In the genomic region with DNA sequence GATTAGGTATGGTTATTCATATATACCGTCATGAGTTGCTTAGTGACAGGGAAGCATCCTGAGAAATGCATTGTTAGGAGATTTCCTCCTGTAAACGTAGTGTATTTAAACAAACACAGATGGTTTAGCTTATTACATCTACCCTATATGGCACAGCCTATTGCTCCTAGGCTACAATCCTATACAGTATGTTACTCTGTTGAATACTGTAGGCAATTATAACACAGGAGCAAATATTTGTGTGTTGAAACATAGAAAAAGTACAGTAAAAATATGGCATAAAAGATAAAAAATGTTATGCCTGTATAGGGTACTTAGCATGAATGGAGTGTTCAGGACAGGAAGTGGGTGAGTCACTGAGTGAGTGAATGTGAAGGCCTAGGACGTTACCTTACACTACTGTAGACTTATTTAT, we compare ENCODE assay signal across 18 cellular contexts.
DNase-seq lines count a peak whose midpoint lies in the region; ATAC-seq, FAIRE-seq and TF ChIP-seq lines count a peak whose summit lies in the region.
"Had no signal": no experiment of that assay in that cellular context is flagged by ENCODE, and none has a peak within 500 bp of the region (broad histone marks: within the 10 kb centered on the region; RNA-seq: fewer than 3 reads in every experiment).

No MANE protein-coding gene starts in this region.

- no TSS peak for BruUV-seq in IMR-90 (replicated peaks; lab: Mats Ljungman, UMichigan)

- no peaks in the 10 kb centered on the region for H3K9me3 Mint-ChIP-seq in astrocyte (ENCODE audit: unreplicated experiment)

- H2AK5ac ChIP-seq in IMR-90 (ENCODE audit: low read depth, low read length): no peak overlapping the region

- no peak overlapping the region for H2BK120ac ChIP-seq in IMR-90 (ENCODE audit: low read depth, low read length)

- H2BK5ac ChIP-seq in IMR-90 (ENCODE audit: low read depth, low read length, poor library complexity, severe bottlenecking): peak overlapping the region; percentile 45

- H3K4me1 ChIP-seq in IMR-90 (ENCODE audit: control insufficient read depth, insufficient read depth, low read length) (no peaks in the 10 kb centered on the region), astrocyte (ENCODE audit: insufficient read depth, low read length) (no peaks in the 10 kb centered on the region), foreskin keratinocyte (no peaks in the 10 kb centered on the region)

- TF ChIP-seq CTCF in AG04450 (IDR thresholded peaks at IDR 0.05; ENCODE audit: low read depth, low read length) (no peak), IMR-90 (conservative IDR thresholded peaks at IDR 0.05; ENCODE audit: low read depth, low read length) (no peak), astrocyte (IDR thresholded peaks at IDR 0.05; ENCODE audit: insufficient read depth, low read depth, low read length) (no peak), foreskin keratinocyte (conservative IDR thresholded peaks at IDR 0.05) (no peak)

- no peaks in the 10 kb centered on the region for H4K20me1 ChIP-seq in IMR-90 (ENCODE audit: insufficient read depth, low read length)
- H4K20me1 ChIP-seq in astrocyte (ENCODE audit: insufficient read depth, low read length): no peaks in the 10 kb centered on the region

- peaks cover 23% of the 10 kb centered on the region for H3K4me1 Mint-ChIP-seq in astrocyte (ENCODE audit: low read depth, unreplicated experiment)
- H3K4me1 Mint-ChIP-seq: activated naive CD8-positive, alpha-beta T cell treated with anti-CD3 and anti-CD28 coated beads, Interleukin-2, amount 50 U/mL, for 24 hours had no signal

- H3K9ac ChIP-seq in IMR-90 (ENCODE audit: low read depth, low read length) (no peak overlapping the region), astrocyte (ENCODE audit: low read length) (no peak overlapping the region)

- CTCF ChIA-PET in AG04450 (lab: Charles Lee): no interaction called here
- CTCF ChIA-PET in IMR-90 (lab: Yijun Ruan, JAX): no interaction called here

- WGBS in IMR-90 (ENCODE audit: extremely low coverage in 2 of 2, insufficient read length in 1 of 2), 2 experiments: no CpG with 5 or more reads among the region's 3 CpGs

- H3K56ac ChIP-seq in IMR-90 (ENCODE audit: extremely low read depth, insufficient read depth, low read length): no peak overlapping the region

- intact Hi-C loops in IMR-90 (cut with micrococcal nuclease): no loop called here

- H4K91ac ChIP-seq in IMR-90 (ENCODE audit: insufficient read depth, low read depth, low read length): no peak overlapping the region

- H3K27ac Mint-ChIP-seq in astrocyte (ENCODE audit: unreplicated experiment): peak overlapping the region; percentile 14
- H3K27ac Mint-ChIP-seq: activated CD8-positive, alpha-beta T cell treated with anti-CD3 and anti-CD28 coated beads, Interleukin-2, amount 10 ng/mL, durations not matched to agents 7 days and 5 days; activated naive CD8-positive, alpha-beta T cell treated with anti-CD3 and anti-CD28 coated beads, Interleukin-2, amount 50 U/mL, for 24 hours; activated T-helper 1 cell treated with anti-CD3 and anti-CD28 coated beads, Interleukin-12 subunit alpha, Interleukin-12 subunit beta, Interleukin-2, Interleukin-4 antibody, amounts not matched to agents 30 ng/mL and 10 ng/mL and 1 ng/mL, durations not matched to agents 14 hours and 24 hours and 36 hours; T-helper 1 cell treated with Interleukin-12 subunit alpha and Interleukin-12 subunit beta and Interleukin-4 antibody, amounts not matched to agents 30 μg/mL and 1 μg/mL, for 36 hours had no signal

- H3K79me1 ChIP-seq in IMR-90 (ENCODE audit: low read depth in 1 of 2, low read length in 2 of 2): peaks cover 3 to 11% of the 10 kb centered on the region in 2 experiments; a peak in 2 of 4 replicates

- no peak overlapping the region for H2BK20ac ChIP-seq in IMR-90 (ENCODE audit: low read depth, low read length)

- H2AK9ac ChIP-seq in IMR-90 (replicated peaks; ENCODE audit: low read depth, low read length, poor library complexity): no peak overlapping the region

- H3K27me3 ChIP-seq in AG04450 (ENCODE audit: control insufficient read depth, insufficient read depth, low read length) (no peaks in the 10 kb centered on the region), IMR-90 (ENCODE audit: control insufficient read depth, insufficient read depth, low read length) (no peaks in the 10 kb centered on the region), astrocyte (ENCODE audit: insufficient read depth, low read length) (no peaks in the 10 kb centered on the region), foreskin keratinocyte (no peaks in the 10 kb centered on the region)
- H3K27me3 ChIP-seq: heart right ventricle had no signal

- TF ChIP-seq RAD21 in IMR-90 (IDR thresholded peaks at IDR 0.05; ENCODE audit: low read length): no peak

- H3K4me3 ChIP-seq in AG04450 (ENCODE audit: low read depth, low read length) (no peak overlapping the region), IMR-90 (ENCODE audit: insufficient read depth, low read depth, low read length) (no peak overlapping the region), astrocyte (ENCODE audit: insufficient read depth, low read depth, low read length) (no peak overlapping the region)
- H3K4me3 ChIP-seq: heart right ventricle had no signal

- dilution Hi-C loops in IMR-90 (cut with HindIII; ENCODE audit: low sequenced_read_pairs, unreplicated experiment): no loop called here

- H3K9me1 ChIP-seq in IMR-90 (ENCODE audit: insufficient read depth, low read length): no peaks in the 10 kb centered on the region

- H3K9me3 ChIP-seq in AG04450 (ENCODE audit: control insufficient read depth, insufficient read depth, low read length) (no peaks in the 10 kb centered on the region), IMR-90 (ENCODE audit: control insufficient read depth, insufficient read depth, low read length) (no peaks in the 10 kb centered on the region), astrocyte (ENCODE audit: insufficient read depth, low read depth, low read length) (no peaks in the 10 kb centered on the region)

- H3K36me3 Mint-ChIP-seq in astrocyte (ENCODE audit: low read depth, unreplicated experiment): peaks cover 6% of the 10 kb centered on the region

- peaks cover 14% of the 10 kb centered on the region for H3K36me3 ChIP-seq in IMR-90 (ENCODE audit: control insufficient read depth, insufficient read depth, low read length)
- peaks cover 28% of the 10 kb centered on the region for H3K36me3 ChIP-seq in astrocyte (ENCODE audit: insufficient read depth, low read length)
- H3K36me3 ChIP-seq: heart right ventricle had no signal

- H3K27me3 Mint-ChIP-seq in astrocyte (ENCODE audit: low read depth, unreplicated experiment): no peaks in the 10 kb centered on the region
- H3K27me3 Mint-ChIP-seq: activated naive CD8-positive, alpha-beta T cell treated with anti-CD3 and anti-CD28 coated beads, Interleukin-2, amount 50 U/mL, for 24 hours had no signal

- H3K4me3 Mint-ChIP-seq in astrocyte (ENCODE audit: unreplicated experiment): no peak overlapping the region
- H3K4me3 Mint-ChIP-seq: activated CD8-positive, alpha-beta T cell treated with anti-CD3 and anti-CD28 coated beads, Interleukin-2, amount 10 ng/mL, durations not matched to agents 7 days and 5 days; activated naive CD8-positive, alpha-beta T cell treated with anti-CD3 and anti-CD28 coated beads, Interleukin-2, amount 50 U/mL, for 24 hours; activated T-helper 1 cell treated with anti-CD3 and anti-CD28 coated beads, Interleukin-12 subunit alpha, Interleukin-12 subunit beta, Interleukin-2, Interleukin-4 antibody, amounts not matched to agents 30 ng/mL and 10 ng/mL and 1 ng/mL, durations not matched to agents 14 hours and 24 hours and 36 hours; T-helper 1 cell treated with Interleukin-12 subunit alpha and Interleukin-12 subunit beta and Interleukin-4 antibody, amounts not matched to agents 30 μg/mL and 1 μg/mL, for 36 hours had no signal

- H3K4me2 ChIP-seq in IMR-90 (ENCODE audit: low read depth, low read length): no peak overlapping the region
- H3K4me2 ChIP-seq in astrocyte (ENCODE audit: low read length): no peak overlapping the region

- DNase-seq in AG04450 (ENCODE audit: low read depth, low spot score) (peak; percentile 21), IMR-90 (peak; percentile 86), astrocyte (ENCODE audit: low read depth) (peak; percentile 84), foreskin keratinocyte (peak; percentile 59 to 75), 8988T (no peak), erythroblast (lab: John Stamatoyannopoulos, UW) (no peak)
- no peak for DNase-seq in stimulated activated CD4-positive, alpha-beta T cell treated with anti-CD3 and anti-CD28 coated beads, Interleukin-1b, Interleukin-23, amount 100 ng/mL, for 48 hours
- DNase-seq: activated CD8-positive, alpha-beta T cell treated with anti-CD3 and anti-CD28 coated beads, Interleukin-2, amount 10 ng/mL, durations not matched to agents 7 days and 5 days; activated naive CD8-positive, alpha-beta T cell treated with anti-CD3 and anti-CD28 coated beads, Interleukin-2, amount 50 U/mL, for 24 hours; COR-L47; heart right ventricle; NCI-H2171 had no signal

- POLR2A ChIA-PET in AG04450 (lab: Yijun Ruan, JAX) (interaction anchor here (1.0 kb wide), 1 partner anchor 18 kb away, joined by 3 read pairs; no protein-coding TSS in a partner anchor), IMR-90 (lab: Charles Lee; ENCODE audit: unreplicated experiment) (no interaction called here)

- ATAC-seq in IMR-90 (ENCODE audit: low read depth): peak; percentile 79
- ATAC-seq in foreskin keratinocyte: peak; percentile 94
- no peak for ATAC-seq in GM18870 (IDR thresholded peaks at IDR 0.05; ENCODE audit: unreplicated experiment)
- ATAC-seq: activated CD8-positive, alpha-beta T cell treated with anti-CD3 and anti-CD28 coated beads, Interleukin-2, amount 10 ng/mL, durations not matched to agents 7 days and 5 days; activated naive CD8-positive, alpha-beta T cell treated with anti-CD3 and anti-CD28 coated beads, Interleukin-2, amount 50 U/mL, for 24 hours; heart right ventricle; sciatic nerve had no signal

- no peaks in the 10 kb centered on the region for H3K79me2 ChIP-seq in astrocyte (ENCODE audit: insufficient read depth, low read length)

- H2AFZ ChIP-seq in IMR-90 (replicated peaks; ENCODE audit: low read length, poor library complexity) (no peak overlapping the region), astrocyte (ENCODE audit: low read depth, low read length) (no peak overlapping the region)

- no peak overlapping the region for H3K4ac ChIP-seq in IMR-90 (ENCODE audit: low read depth, low read length)

- no peak overlapping the region for H4K5ac ChIP-seq in IMR-90 (ENCODE audit: low read depth, low read length)

- TF ChIP-seq POLR2A in IMR-90 (IDR thresholded peaks at IDR 0.05; ENCODE audit: low read depth, low read length): no peak
- no peak for TF ChIP-seq POLR2A in erythroblast (IDR thresholded peaks at IDR 0.05; ENCODE audit: low read length)

- no peak overlapping the region for H3K18ac ChIP-seq in IMR-90 (ENCODE audit: low read depth, low read length)

- no peak overlapping the region for H3K27ac ChIP-seq in AG04450 (ENCODE audit: low read depth, low read length)
- no peak overlapping the region for H3K27ac ChIP-seq in IMR-90 (ENCODE audit: insufficient read depth, low read length)
- peak overlapping the region; percentile 49 for H3K27ac ChIP-seq in astrocyte (ENCODE audit: low read depth, low read length)
- no peak overlapping the region for H3K27ac ChIP-seq in foreskin keratinocyte
- H3K27ac ChIP-seq: heart right ventricle had no signal

- no peak overlapping the region for H3K23ac ChIP-seq in IMR-90 (ENCODE audit: low read depth, low read length)

- FAIRE-seq in astrocyte (lab: Jason Lieb, UNC): peak; percentile 26
- FAIRE-seq: endometrium, keratinocyte had no signal

- in situ Hi-C loops in IMR-90 (cut with MboI; ENCODE audit: low sequenced_read_pairs): no loop called here

- H3K14ac ChIP-seq in IMR-90 (replicated peaks; ENCODE audit: low read depth, low read length): no peak overlapping the region; the same call in 1 of the 2 replicates

- H4K8ac ChIP-seq in IMR-90 (ENCODE audit: low read depth in 2 of 2, low read length in 2 of 2): no peak overlapping the region

- no peak overlapping the region for H2BK15ac ChIP-seq in IMR-90 (ENCODE audit: low read depth, low read length)

Comparison
In these comparisons a context has a peak if more than half of its experiments do, and no peak if none do; other contexts are left out.
1. DNase-seq: peak in AG04450 (single experiment), IMR-90 (single experiment), astrocyte (single experiment) and foreskin keratinocyte (2 of 2); none in stimulated activated CD4-positive, alpha-beta T cell treated with anti-CD3 and anti-CD28 coated beads, Interleukin-1b, Interleukin-23, amount 100 ng/mL, for 48 hours (single experiment), 8988T (single experiment) and erythroblast (0 of 2).